20 cellular contexts compared by ENCODE assay signal in genomic region chr9:130476151-130476730, GRCh38. TPM values are rescaled to one million over a fixed set of nuclear protein-coding genes. Genes with fewer than 3 reads are reported as not detected.
DNase-seq lines count a peak whose midpoint lies in the region; ATAC-seq and TF ChIP-seq lines count a peak whose summit lies in the region.
"Had no signal": no experiment of that assay in that cellular context is flagged by ENCODE, and none has a peak within 500 bp of the region (broad histone marks: within the 10 kb centered on the region; RNA-seq: fewer than 3 reads in every experiment).

No MANE protein-coding gene starts in this region.

- no peaks in the 10 kb centered on the region for H3K27me3 ChIP-seq in osteoblast (ENCODE audit: insufficient read depth, low read length)

- H4K20me1 ChIP-seq in osteoblast (ENCODE audit: insufficient read depth, low read length) = peaks cover 4% of the 10 kb centered on the region

- intact Hi-C loops in head of caudate nucleus (cut with DNase I) = no loop called here
- intact Hi-C loops in left colon (cut with DNase I, micrococcal nuclease) = no loop called here

- H3K27ac Mint-ChIP-seq in brain = peak overlapping the region in 3 of 5 experiments; percentile 30 to 60 (median 52)
- H3K27ac Mint-ChIP-seq in stimulated activated naive CD8-positive, alpha-beta T cell treated with anti-CD3 and anti-CD28 coated beads, Interleukin-15, amount 100 ng/mL, for 72 hours = no peak overlapping the region
- H3K27ac Mint-ChIP-seq: B cell; CD4-positive, alpha-beta T cell; CD8-positive, alpha-beta T cell had no signal

- H2AFZ ChIP-seq in osteoblast (ENCODE audit: low read length) = no peak overlapping the region

- H3K4me3 Mint-ChIP-seq in brain = no peak overlapping the region
- H3K4me3 Mint-ChIP-seq in stimulated activated naive CD8-positive, alpha-beta T cell treated with anti-CD3 and anti-CD28 coated beads, Interleukin-15, amount 100 ng/mL, for 72 hours = no peak overlapping the region
- H3K4me3 Mint-ChIP-seq: B cell; CD4-positive, alpha-beta T cell; CD8-positive, alpha-beta T cell had no signal

- peaks cover 4% of the 10 kb centered on the region for H3K36me3 Mint-ChIP-seq in brain
- H3K36me3 Mint-ChIP-seq: CD8-positive, alpha-beta T cell had no signal

- no peak overlapping the region for H3K27ac ChIP-seq in osteoblast (ENCODE audit: low read depth, low read length)
- H3K27ac ChIP-seq: 22Rv1; A549; BLaER1 treated with 17β-estradiol and CSF1 and Interleukin-3, amounts not matched to agents 10 nM and 100 nM; C4-2B had no signal

- H3K9me3 ChIP-seq in osteoblast (ENCODE audit: low read depth, low read length) = no peaks in the 10 kb centered on the region
- H3K9me3 ChIP-seq: A549; BLaER1 treated with 17β-estradiol and CSF1 and Interleukin-3, amounts not matched to agents 10 nM and 100 nM; Caco-2 had no signal

- peaks cover 8% of the 10 kb centered on the region for H3K36me3 ChIP-seq in osteoblast (ENCODE audit: insufficient read depth, low read length)

- peaks cover 22% of the 10 kb centered on the region for H3K27me3 Mint-ChIP-seq in brain
- H3K27me3 Mint-ChIP-seq in stimulated activated naive CD8-positive, alpha-beta T cell treated with anti-CD3 and anti-CD28 coated beads, Interleukin-15, amount 100 ng/mL, for 72 hours = peaks cover 34% of the 10 kb centered on the region

- peaks cover 0 to 7% (median 0%) of the 10 kb centered on the region in 5 experiments for H3K9me3 Mint-ChIP-seq in brain
- no peaks in the 10 kb centered on the region for H3K9me3 Mint-ChIP-seq in stimulated activated naive CD8-positive, alpha-beta T cell treated with anti-CD3 and anti-CD28 coated beads, Interleukin-15, amount 100 ng/mL, for 72 hours
- H3K9me3 Mint-ChIP-seq: CD4-positive, alpha-beta T cell; CD8-positive, alpha-beta T cell had no signal

- TF ChIP-seq CTCF in brain (conservative IDR thresholded peaks at IDR 0.05) = no peak
- TF ChIP-seq CTCF in osteoblast (IDR thresholded peaks at IDR 0.05; ENCODE audit: extremely low read depth, low read depth, low read length) = no peak

- H3K79me2 ChIP-seq in osteoblast (ENCODE audit: insufficient read depth, low read length) = no peaks in the 10 kb centered on the region

- ATAC-seq in left colon = no peak
- no peak for ATAC-seq in stimulated activated naive CD8-positive, alpha-beta T cell treated with anti-CD3 and anti-CD28 coated beads, Interleukin-15, amount 100 ng/mL, for 72 hours
- ATAC-seq: A549; CD8-positive, alpha-beta T cell had no signal

- DNase-seq in NCI-H2171 treated with DMSO at 0.1 percent for 48 hours (lab: John Stamatoyannopoulos, UW) (peak; percentile 40), NCI-H2171 (lab: John Stamatoyannopoulos, UW) (no peak), head of caudate nucleus (peak in 35 of 42 donors; percentile 8 to 76 (median 38)), left colon (no peak), osteoblast (ENCODE audit: insufficient read length, low spot score, missing footprints) (no peak)
- no peak for DNase-seq in stimulated activated naive CD8-positive, alpha-beta T cell treated with anti-CD3 and anti-CD28 coated beads, Interleukin-15, amount 100 ng/mL, for 72 hours
- DNase-seq: AML-193; Caco-2; Calu3; CD4-positive, alpha-beta T cell; CD8-positive, alpha-beta T cell; DMS79 treated with DMSO at 0.1 percent for 48 hours; GF-D8 had no signal

- peaks cover 84% of the 10 kb centered on the region for H3K4me1 Mint-ChIP-seq in brain
- no peaks in the 10 kb centered on the region for H3K4me1 Mint-ChIP-seq in stimulated activated naive CD8-positive, alpha-beta T cell treated with anti-CD3 and anti-CD28 coated beads, Interleukin-15, amount 100 ng/mL, for 72 hours
- H3K4me1 Mint-ChIP-seq: B cell had no signal

- H3K4me3 ChIP-seq in osteoblast (ENCODE audit: insufficient read depth, low read length) = no peak overlapping the region
- H3K4me3 ChIP-seq: A549; BLaER1 treated with 17β-estradiol and CSF1 and Interleukin-3, amounts not matched to agents 10 nM and 100 nM had no signal

- H3K4me2 ChIP-seq in osteoblast (ENCODE audit: insufficient read depth, low read length) = no peak overlapping the region
- H3K4me2 ChIP-seq: A549; BLaER1 treated with 17β-estradiol and CSF1 and Interleukin-3, amounts not matched to agents 10 nM and 100 nM had no signal

- H3K4me1 ChIP-seq in osteoblast (ENCODE audit: insufficient read depth, low read length) = no peaks in the 10 kb centered on the region
- H3K4me1 ChIP-seq: A549, Caco-2 had no signal

RNA-seq across cellular contexts. Expression of gene ASS1, which starts 31.5 kb away (rescaled TPM):
- 146 TPM for polyA plus RNA-seq in brain (ENCODE audit: insufficient read depth, low read depth, low replicate concordance)
- 100 to 1,000 TPM; 264 to 515 TPM for total RNA-seq in left colon
- 134 and 195 TPM in 2 replicates for total RNA-seq in osteoblast
- total RNA-seq: A172; CD4-positive, alpha-beta T cell; CD8-positive, alpha-beta T cell had no signal

Comparison
In these comparisons a context has a peak if more than half of its experiments do, and no peak if none do; other contexts are left out.
1. DNase-seq: peak in NCI-H2171 treated with DMSO at 0.1 percent for 48 hours (single experiment) and head of caudate nucleus (35 of 42); none in NCI-H2171 (single experiment), left colon (0 of 2), osteoblast (single experiment) and stimulated activated naive CD8-positive, alpha-beta T cell treated with anti-CD3 and anti-CD28 coated beads, Interleukin-15, amount 100 ng/mL, for 72 hours (0 of 2).
2. H3K27ac Mint-ChIP-seq: peak in brain (3 of 5); none in stimulated activated naive CD8-positive, alpha-beta T cell treated with anti-CD3 and anti-CD28 coated beads, Interleukin-15, amount 100 ng/mL, for 72 hours (0 of 2).